Comparison of ENCODE assay signal across 16 cellular contexts in genomic region chr13:40031031-40031430, GRCh38.
DNase-seq lines count a peak whose midpoint lies in the region; ATAC-seq, FAIRE-seq and TF ChIP-seq lines count a peak whose summit lies in the region.
"Had no signal": no experiment of that assay in that cellular context is flagged by ENCODE, and none has a peak within 500 bp of the region (broad histone marks: within the 10 kb centered on the region; RNA-seq: fewer than 3 reads in every experiment).

No MANE protein-coding gene starts in this region.

- no peak overlapping the region for H3K4me3 ChIP-seq in right lobe of liver
- no peak overlapping the region for H3K4me3 ChIP-seq in HepG2 (replicated peaks in 1 of 3; ENCODE audit: insufficient read depth in 1 of 3, low read depth in 2 of 3, low read length in 3 of 3)
- H3K4me3 ChIP-seq in adipocyte (ENCODE audit: low read length), result peak overlapping the region; percentile 52
- H3K4me3 ChIP-seq in transverse colon, result no peak overlapping the region
- H3K4me3 ChIP-seq: PC-9, tibial nerve had no signal

- DNase-seq in right lobe of liver (no peak), HepG2 (ENCODE audit: low spot score) (no peak), adipocyte (ENCODE audit: low read depth) (no peak), hepatic stellate cell (ENCODE audit: low spot score) (peak; percentile 23), transverse colon (no peak), GM10266 (ENCODE audit: extremely low spot score) (no peak), progenitor cell of endocrine pancreas (ENCODE audit: low spot score, unreplicated experiment) (no peak), mesenteric fat pad (ENCODE audit: low spot score) (no peak)
- DNase-seq: activated effector memory CD4-positive, alpha-beta T cell treated with anti-CD3 and anti-CD28 coated beads, Interleukin-2, amount 50 U/mL, for 16 hours; DND-41; naive thymus-derived CD4-positive, alpha-beta T cell; NCI-H345; PC-9; T-helper 17 cell had no signal

- H3K27me3 ChIP-seq in right lobe of liver (no peaks in the 10 kb centered on the region), HepG2 (ENCODE audit: control insufficient read depth in 1 of 2, insufficient read depth in 2 of 2, low read length in 2 of 2) (no peaks in the 10 kb centered on the region; a peak in 2 of 5 replicates), adipocyte (replicated peaks; ENCODE audit: control insufficient read depth, insufficient read depth, low read length) (no peaks in the 10 kb centered on the region), transverse colon (no peaks in the 10 kb centered on the region)
- H3K27me3 ChIP-seq: tibial nerve had no signal

- no peak overlapping the region for H3K27ac Mint-ChIP-seq in progenitor cell of endocrine pancreas
- H3K27ac Mint-ChIP-seq: naive thymus-derived CD4-positive, alpha-beta T cell; T-helper 17 cell had no signal

- H3K36me3 Mint-ChIP-seq in progenitor cell of endocrine pancreas (ENCODE audit: insufficient read depth), result no peaks in the 10 kb centered on the region

- intact Hi-C loops in right lobe of liver (cut with DNase I) (no loop called here), HepG2 (cut with micrococcal nuclease; ENCODE audit: unreplicated experiment) (no loop called here), transverse colon (cut with DNase I; ENCODE audit: low total_unique reads) (no loop called here)

- H3K4me1 Mint-ChIP-seq in progenitor cell of endocrine pancreas (ENCODE audit: low read depth), result no peaks in the 10 kb centered on the region

- FAIRE-seq in HepG2 (lab: Jason Lieb, UNC), result no peak
- FAIRE-seq: A204.1 had no signal

- peaks cover 7% of the 10 kb centered on the region for H3K9me3 Mint-ChIP-seq in progenitor cell of endocrine pancreas (ENCODE audit: low read depth)

- H3K9ac ChIP-seq in HepG2 (ENCODE audit: insufficient read depth, low read depth, low read length) (no peak overlapping the region), adipocyte (ENCODE audit: low read length) (peak overlapping the region; percentile 64)

- BruUV-seq in HepG2 (replicated peaks; lab: Mats Ljungman, UMichigan), result no TSS peak

- H3K27ac ChIP-seq in right lobe of liver (no peak overlapping the region), HepG2 (ENCODE audit: extremely low read length, insufficient read depth, low read length) (no peak overlapping the region), transverse colon (no peak overlapping the region)
- H3K27ac ChIP-seq: PC-9, tibial nerve had no signal

- no peak overlapping the region for H3K4me2 ChIP-seq in HepG2 (ENCODE audit: low read depth, low read length)
- H3K4me2 ChIP-seq: PC-9 had no signal

- H3K4me3 Mint-ChIP-seq in progenitor cell of endocrine pancreas (ENCODE audit: low read depth), result no peak overlapping the region
- H3K4me3 Mint-ChIP-seq: naive thymus-derived CD4-positive, alpha-beta T cell; T-helper 17 cell had no signal

- WGBS in right lobe of liver (ENCODE audit: insufficient coverage, low coverage, low lambda C conversion rate, missing lambda C conversion rate), result 55% methylated on average over 4 of the region's 4 CpGs
- 53% methylated on average over 4 of the region's 4 CpGs for WGBS in HepG2 (ENCODE audit: low lambda C conversion rate)
- WGBS in transverse colon (ENCODE audit: low coverage in 1 of 2), 2 donors, result 74 to 88% methylated on average over 2 to 4 of the region's 4 CpGs

- TF ChIP-seq CTCF in right lobe of liver (IDR thresholded peaks at IDR 0.05) (no peak), HepG2 (CRISPR knock-in tag; IDR thresholded peaks at IDR 0.05) (no peak), transverse colon (IDR thresholded peaks at IDR 0.05) (no peak), GM10266 (IDR thresholded peaks at IDR 0.05; ENCODE audit: control insufficient read depth, insufficient read depth, low read depth, missing control alignments) (no peak), progenitor cell of endocrine pancreas (IDR thresholded peaks at IDR 0.05; ENCODE audit: unreplicated experiment) (no peak)

- TF ChIP-seq EP300 in HepG2 (IDR thresholded peaks at IDR 0.05; ENCODE audit: low read depth in 2 of 2, low read length in 2 of 2), result no peak
- TF ChIP-seq EP300 in HepG2 (CRISPR knock-in tag; IDR thresholded peaks at IDR 0.05; ENCODE audit: borderline replicate concordance), result no peak
- TF ChIP-seq EP300 in transverse colon (IDR thresholded peaks at IDR 0.05; ENCODE audit: low read depth), result no peak

- POLR2A ChIA-PET in HepG2 (lab: Yijun Ruan, JAX), result no interaction called here

- H3K9me3 ChIP-seq in right lobe of liver, result no peaks in the 10 kb centered on the region
- no peaks in the 10 kb centered on the region for H3K9me3 ChIP-seq in HepG2 (ENCODE audit: low read length)
- peaks cover 7% of the 10 kb centered on the region for H3K9me3 ChIP-seq in adipocyte (ENCODE audit: control insufficient read depth, low read length)
- H3K9me3 ChIP-seq in transverse colon, result no peaks in the 10 kb centered on the region

- H3K36me3 ChIP-seq in right lobe of liver (no peaks in the 10 kb centered on the region), HepG2 (replicated peaks in 1 of 2; ENCODE audit: control insufficient read depth in 1 of 2, insufficient read depth in 2 of 2, low read length in 2 of 2) (no peaks in the 10 kb centered on the region), adipocyte (ENCODE audit: control insufficient read depth, insufficient read depth, low read length, severe bottlenecking) (no peaks in the 10 kb centered on the region), transverse colon (no peaks in the 10 kb centered on the region)
- H3K36me3 ChIP-seq: tibial nerve had no signal

- H3K4me1 ChIP-seq in right lobe of liver (no peaks in the 10 kb centered on the region), HepG2 (ENCODE audit: insufficient read depth, low read length) (no peaks in the 10 kb centered on the region), adipocyte (ENCODE audit: control insufficient read depth, insufficient read depth, low read length) (peaks cover 15% of the 10 kb centered on the region), transverse colon (no peaks in the 10 kb centered on the region)
- H3K4me1 ChIP-seq: tibial nerve had no signal

- no peaks in the 10 kb centered on the region for H4K20me1 ChIP-seq in HepG2 (ENCODE audit: insufficient read depth, low read length)

- TF ChIP-seq POLR2A in right lobe of liver (IDR thresholded peaks at IDR 0.05) (no peak), HepG2 (IDR thresholded peaks at IDR 0.05; ENCODE audit: insufficient read depth in 1 of 2, low read depth in 2 of 2, low read length in 2 of 2) (no peak), transverse colon (IDR thresholded peaks at IDR 0.05) (no peak)

- H3K79me2 ChIP-seq in HepG2 (ENCODE audit: insufficient read depth, low read length), result no peaks in the 10 kb centered on the region

- no peak for TF ChIP-seq RAD21 in HepG2 (CRISPR knock-in tag; IDR thresholded peaks at IDR 0.05)

- no peak overlapping the region for H2AFZ ChIP-seq in HepG2 (ENCODE audit: low read length)
- H2AFZ ChIP-seq: PC-9 had no signal

- in situ Hi-C loops in HepG2 (cut with HindIII; ENCODE audit: extremely low pct_ligation_motif_present, low pct_unique_long_range_greater_than_20kb), result no loop called here
- in situ Hi-C loops in transverse colon (cut with MboI; ENCODE audit: low pct_ligation_motif_present in 1 of 4, low pct_unique_long_range_greater_than_20kb in 1 of 4, low sequenced_read_pairs in 3 of 4), result no loop called here

- peak; percentile 43 to 78 (median 59) for ATAC-seq in right lobe of liver
- ATAC-seq in HepG2, result no peak
- ATAC-seq: naive thymus-derived CD4-positive, alpha-beta T cell; T-helper 17 cell had no signal

- CTCF ChIA-PET in HepG2 (lab: Yijun Ruan, JAX; ENCODE audit: low intra/inter-chr PET ratio, low total read pairs), result no interaction called here

- no peaks in the 10 kb centered on the region for H3K27me3 Mint-ChIP-seq in progenitor cell of endocrine pancreas
- H3K27me3 Mint-ChIP-seq: T-helper 17 cell had no signal

TF ChIP-seq in HepG2, 621 proteins besides CTCF, POLR2A, EP300 and RAD21 (continues in another document):
- TF ChIP-seq ZNF232 (CRISPR knock-in tag; IDR thresholded peaks at IDR 0.05; ENCODE audit: borderline replicate concordance) (no peak), ZNF724P (CRISPR knock-in tag; IDR thresholded peaks at IDR 0.05; ENCODE audit: borderline replicate concordance) (no peak), RERE (CRISPR knock-in tag; IDR thresholded peaks at IDR 0.05; ENCODE audit: low read depth) (no peak)
